In the genomic region with DNA sequence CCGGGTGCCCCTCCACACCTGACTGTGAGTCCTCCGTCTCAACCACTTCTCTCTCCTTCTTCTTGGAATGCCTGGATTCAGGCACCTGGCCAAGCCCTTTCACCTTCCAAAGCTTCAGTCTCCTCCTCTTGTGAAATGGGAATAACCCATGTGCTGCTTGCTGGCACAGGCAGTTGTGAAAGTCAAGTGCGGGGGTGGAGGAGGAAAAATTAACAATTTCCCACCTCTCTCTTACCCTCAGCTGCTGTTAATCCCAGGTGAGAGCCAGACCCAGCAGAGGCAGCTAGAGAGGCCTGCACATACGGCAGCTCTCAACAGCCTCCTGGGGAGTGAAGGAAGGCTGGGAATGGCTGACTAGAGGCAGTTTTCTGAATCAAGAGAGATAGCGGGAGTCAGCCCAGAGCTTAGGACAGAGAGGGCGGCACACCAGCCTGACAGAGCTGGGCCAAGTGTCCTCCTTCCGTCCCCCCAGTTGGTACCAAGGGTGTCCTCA, we compare ENCODE assay signal across 1 cellular context.
TF ChIP-seq lines count a peak whose summit lies in the region.

No MANE protein-coding gene starts in this region.

TF ChIP-seq in K562, 482 proteins besides CTCF, POLR2A, EP300 and RAD21 (continued from another document):
- TF ChIP-seq, protein P1, sequence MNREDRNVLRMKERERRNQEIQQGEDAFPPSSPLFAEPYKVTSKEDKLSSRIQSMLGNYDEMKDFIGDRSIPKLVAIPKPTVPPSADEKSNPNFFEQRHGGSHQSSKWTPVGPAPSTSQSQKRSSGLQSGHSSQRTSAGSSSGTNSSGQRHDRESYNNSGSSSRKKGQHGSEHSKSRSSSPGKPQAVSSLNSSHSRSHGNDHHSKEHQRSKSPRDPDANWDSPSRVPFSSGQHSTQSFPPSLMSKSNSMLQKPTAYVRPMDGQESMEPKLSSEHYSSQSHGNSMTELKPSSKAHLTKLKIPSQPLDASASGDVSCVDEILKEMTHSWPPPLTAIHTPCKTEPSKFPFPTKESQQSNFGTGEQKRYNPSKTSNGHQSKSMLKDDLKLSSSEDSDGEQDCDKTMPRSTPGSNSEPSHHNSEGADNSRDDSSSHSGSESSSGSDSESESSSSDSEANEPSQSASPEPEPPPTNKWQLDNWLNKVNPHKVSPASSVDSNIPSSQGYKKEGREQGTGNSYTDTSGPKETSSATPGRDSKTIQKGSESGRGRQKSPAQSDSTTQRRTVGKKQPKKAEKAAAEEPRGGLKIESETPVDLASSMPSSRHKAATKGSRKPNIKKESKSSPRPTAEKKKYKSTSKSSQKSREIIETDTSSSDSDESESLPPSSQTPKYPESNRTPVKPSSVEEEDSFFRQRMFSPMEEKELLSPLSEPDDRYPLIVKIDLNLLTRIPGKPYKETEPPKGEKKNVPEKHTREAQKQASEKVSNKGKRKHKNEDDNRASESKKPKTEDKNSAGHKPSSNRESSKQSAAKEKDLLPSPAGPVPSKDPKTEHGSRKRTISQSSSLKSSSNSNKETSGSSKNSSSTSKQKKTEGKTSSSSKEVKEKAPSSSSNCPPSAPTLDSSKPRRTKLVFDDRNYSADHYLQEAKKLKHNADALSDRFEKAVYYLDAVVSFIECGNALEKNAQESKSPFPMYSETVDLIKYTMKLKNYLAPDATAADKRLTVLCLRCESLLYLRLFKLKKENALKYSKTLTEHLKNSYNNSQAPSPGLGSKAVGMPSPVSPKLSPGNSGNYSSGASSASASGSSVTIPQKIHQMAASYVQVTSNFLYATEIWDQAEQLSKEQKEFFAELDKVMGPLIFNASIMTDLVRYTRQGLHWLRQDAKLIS (CRISPR knock-in tag; IDR thresholded peaks at IDR 0.05) = no peak
- no peak for TF ChIP-seq ZNF445 (CRISPR knock-in tag; IDR thresholded peaks at IDR 0.05; ENCODE audit: low read depth)
- TF ChIP-seq BRF1 (IDR thresholded peaks at IDR 0.05; ENCODE audit: borderline replicate concordance, extremely low read depth, insufficient read length) = no peak
- TF ChIP-seq, protein P2, sequence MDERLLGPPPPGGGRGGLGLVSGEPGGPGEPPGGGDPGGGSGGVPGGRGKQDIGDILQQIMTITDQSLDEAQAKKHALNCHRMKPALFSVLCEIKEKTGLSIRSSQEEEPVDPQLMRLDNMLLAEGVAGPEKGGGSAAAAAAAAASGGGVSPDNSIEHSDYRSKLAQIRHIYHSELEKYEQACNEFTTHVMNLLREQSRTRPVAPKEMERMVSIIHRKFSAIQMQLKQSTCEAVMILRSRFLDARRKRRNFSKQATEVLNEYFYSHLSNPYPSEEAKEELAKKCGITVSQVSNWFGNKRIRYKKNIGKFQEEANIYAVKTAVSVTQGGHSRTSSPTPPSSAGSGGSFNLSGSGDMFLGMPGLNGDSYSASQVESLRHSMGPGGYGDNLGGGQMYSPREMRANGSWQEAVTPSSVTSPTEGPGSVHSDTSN (CRISPR knock-in tag; IDR thresholded peaks at IDR 0.05; ENCODE audit: low read depth) = no peak
- TF ChIP-seq, protein P2 (tag; conservative IDR thresholded peaks at IDR 0.05; ENCODE audit: low read depth) = no peak
- TF ChIP-seq, protein P3, sequence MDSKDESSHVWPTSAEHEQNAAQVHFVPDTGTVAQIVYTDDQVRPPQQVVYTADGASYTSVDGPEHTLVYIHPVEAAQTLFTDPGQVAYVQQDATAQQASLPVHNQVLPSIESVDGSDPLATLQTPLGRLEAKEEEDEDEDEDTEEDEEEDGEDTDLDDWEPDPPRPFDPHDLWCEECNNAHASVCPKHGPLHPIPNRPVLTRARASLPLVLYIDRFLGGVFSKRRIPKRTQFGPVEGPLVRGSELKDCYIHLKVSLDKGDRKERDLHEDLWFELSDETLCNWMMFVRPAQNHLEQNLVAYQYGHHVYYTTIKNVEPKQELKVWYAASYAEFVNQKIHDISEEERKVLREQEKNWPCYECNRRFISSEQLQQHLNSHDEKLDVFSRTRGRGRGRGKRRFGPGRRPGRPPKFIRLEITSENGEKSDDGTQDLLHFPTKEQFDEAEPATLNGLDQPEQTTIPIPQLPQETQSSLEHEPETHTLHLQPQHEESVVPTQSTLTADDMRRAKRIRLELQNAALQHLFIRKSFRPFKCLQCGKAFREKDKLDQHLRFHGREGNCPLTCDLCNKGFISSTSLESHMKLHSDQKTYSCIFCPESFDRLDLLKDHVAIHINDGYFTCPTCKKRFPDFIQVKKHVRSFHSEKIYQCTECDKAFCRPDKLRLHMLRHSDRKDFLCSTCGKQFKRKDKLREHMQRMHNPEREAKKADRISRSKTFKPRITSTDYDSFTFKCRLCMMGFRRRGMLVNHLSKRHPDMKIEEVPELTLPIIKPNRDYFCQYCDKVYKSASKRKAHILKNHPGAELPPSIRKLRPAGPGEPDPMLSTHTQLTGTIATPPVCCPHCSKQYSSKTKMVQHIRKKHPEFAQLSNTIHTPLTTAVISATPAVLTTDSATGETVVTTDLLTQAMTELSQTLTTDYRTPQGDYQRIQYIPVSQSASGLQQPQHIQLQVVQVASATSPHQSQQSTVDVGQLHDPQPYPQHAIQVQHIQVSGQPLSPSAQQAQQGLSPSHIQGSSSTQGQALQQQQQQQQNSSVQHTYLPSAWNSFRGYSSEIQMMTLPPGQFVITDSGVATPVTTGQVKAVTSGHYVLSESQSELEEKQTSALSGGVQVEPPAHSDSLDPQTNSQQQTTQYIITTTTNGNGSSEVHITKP (IDR thresholded peaks at IDR 0.05; ENCODE audit: partially characterized antibody) = no peak
- TF ChIP-seq PCBP1 (IDR thresholded peaks at IDR 0.05; ENCODE audit: low read depth, low read length, poor library complexity, severe bottlenecking) = no peak
